In the genomic region with DNA sequence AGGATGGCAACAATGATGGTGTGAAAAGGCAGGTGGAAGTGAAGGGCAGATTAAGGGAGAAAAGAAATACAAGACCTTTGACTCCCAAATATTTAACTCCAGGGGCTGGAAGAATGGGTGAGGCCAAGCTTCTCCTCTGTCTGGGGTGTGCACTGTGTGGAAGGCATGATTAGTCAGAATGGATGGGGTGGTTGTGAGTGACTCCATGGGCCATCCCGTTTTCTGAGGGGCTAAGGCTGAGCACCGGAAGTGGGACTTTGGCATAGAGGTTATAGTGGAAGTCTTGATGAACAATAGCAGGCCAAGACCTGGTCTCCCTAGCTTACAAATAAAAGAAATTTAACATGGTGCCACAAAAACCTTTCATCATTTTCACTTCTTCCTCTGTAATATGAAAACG, we compare ENCODE assay signal across 21 cellular contexts. TPM values are rescaled to one million over a fixed set of nuclear protein-coding genes. Genes with fewer than 3 reads are reported as not detected.
DNase-seq lines count a peak whose midpoint lies in the region; ATAC-seq and TF ChIP-seq lines count a peak whose summit lies in the region.
"Had no signal": no experiment of that assay in that cellular context is flagged by ENCODE, and none has a peak within 500 bp of the region (broad histone marks: within the 10 kb centered on the region; RNA-seq: fewer than 3 reads in every experiment).

No MANE protein-coding gene starts in this region.

- DNase-seq in CD4-positive, alpha-beta memory T cell, result no peak
- no peak for DNase-seq in WTC11 (ENCODE audit: low spot score)
- peak; percentile 79 for DNase-seq in esophagus muscularis mucosa (ENCODE audit: extremely low spot score)
- DNase-seq in psoas muscle, result no peak
- no peak for DNase-seq in OCI-M1 (lab: John Stamatoyannopoulos, UW)
- DNase-seq: DMS153, H7, HFFc6, IMR-90, NCI-H1105, NCI-H146, NCI-H2029, NCI-H2227 treated with DMSO at 0.1 percent for 48 hours, NCI-H526 treated with DMSO at 0.1 percent for 48 hours, SHP77 treated with DMSO at 0.1 percent for 48 hours, T-helper 1 cell had no signal

- no peaks in the 10 kb centered on the region for H3K9me3 Mint-ChIP-seq in CD4-positive, alpha-beta memory T cell
- H3K9me3 Mint-ChIP-seq in WTC11, result no peaks in the 10 kb centered on the region
- H3K9me3 Mint-ChIP-seq: HFFc6 had no signal

- peaks cover 0 to 15% of the 10 kb centered on the region in 2 donors for H3K36me3 Mint-ChIP-seq in CD4-positive, alpha-beta memory T cell
- 0 out of 2 replicates have a peak, but pooled peaks cover 4% of the 10 kb centered on the region for H3K36me3 Mint-ChIP-seq in WTC11

- CTCF ChIA-PET in CD4-positive, alpha-beta memory T cell (lab: Charles Lee; ENCODE audit: partially characterized antibody), result interaction anchor here (0.6 to 2.7 kb wide), 3 partner anchors 9 to 114 kb away, joined by 5 to 17 read pairs (median 8); no protein-coding TSS in a partner anchor
- CTCF ChIA-PET in WTC11 (lab: Charles Lee), result interaction anchor here (1.9 kb wide), 1 partner anchor 9 kb away, joined by 8 read pairs; no protein-coding TSS in a partner anchor

- no peak for TF ChIP-seq EP300 in esophagus muscularis mucosa (IDR thresholded peaks at IDR 0.05)

- TF ChIP-seq CTCF in WTC11 (IDR thresholded peaks at IDR 0.05) (no peak), esophagus muscularis mucosa (IDR thresholded peaks at IDR 0.05) (no peak), psoas muscle (IDR thresholded peaks at IDR 0.05) (no peak)

- ATAC-seq in WTC11 (no peak), psoas muscle (no peak), HG03342 (IDR thresholded peaks at IDR 0.05; ENCODE audit: unreplicated experiment) (no peak), HG03571 (IDR thresholded peaks at IDR 0.05; ENCODE audit: unreplicated experiment) (no peak), GM19395 (IDR thresholded peaks at IDR 0.05; ENCODE audit: unreplicated experiment) (no peak)
- ATAC-seq: Panc1 had no signal

- no peak overlapping the region for H3K27ac ChIP-seq in CD4-positive, alpha-beta memory T cell (ENCODE audit: low read depth, low read length)
- H3K27ac ChIP-seq in esophagus muscularis mucosa (replicated peaks in 1 of 4) (no peak overlapping the region), psoas muscle (peak overlapping the region; percentile 34)
- H3K27ac ChIP-seq: BLaER1 had no signal

- intact Hi-C loops in CD4-positive, alpha-beta memory T cell (cut with micrococcal nuclease), result no loop called here
- intact Hi-C loops in esophagus muscularis mucosa (cut with DNase I) (no loop called here), psoas muscle (cut with DNase I) (no loop called here)

- POLR2A ChIA-PET in CD4-positive, alpha-beta memory T cell (lab: Charles Lee; ENCODE audit: partially characterized antibody), result interaction anchor here (1.0 to 2.4 kb wide), 3 partner anchors 9 to 94 kb away, joined by 3 to 14 read pairs (median 7); no protein-coding TSS in a partner anchor
- POLR2A ChIA-PET in WTC11 (lab: Charles Lee), result interaction anchor here (1.4 kb wide), 1 partner anchor 11 kb away, joined by 7 read pairs; no protein-coding TSS in a partner anchor

- H3K27ac Mint-ChIP-seq in CD4-positive, alpha-beta memory T cell, result peak overlapping the region in 4 of 7 donors; percentile 38 to 75 (median 48)
- peak overlapping the region; percentile 52; the same call in 1 of the 2 replicates for H3K27ac Mint-ChIP-seq in WTC11
- H3K27ac Mint-ChIP-seq: HFFc6 had no signal

- no peaks in the 10 kb centered on the region for H3K27me3 ChIP-seq in CD4-positive, alpha-beta memory T cell (ENCODE audit: insufficient read depth, low read length)
- H3K27me3 ChIP-seq in esophagus muscularis mucosa, result no peaks in the 10 kb centered on the region
- H3K27me3 ChIP-seq in psoas muscle (ENCODE audit: insufficient read depth in 3 of 3, low read length in 2 of 3), result no peaks in the 10 kb centered on the region
- H3K27me3 ChIP-seq: BLaER1 had no signal

- H3K4me1 ChIP-seq in CD4-positive, alpha-beta memory T cell (ENCODE audit: insufficient read depth, low read length), result peaks cover 66% of the 10 kb centered on the region
- H3K4me1 ChIP-seq in esophagus muscularis mucosa (peaks cover 0 to 4% (median 0%) of the 10 kb centered on the region in 4 donors), psoas muscle (peaks cover 40% of the 10 kb centered on the region)

- H3K36me3 ChIP-seq in CD4-positive, alpha-beta memory T cell (ENCODE audit: insufficient read depth, low read length), result no peaks in the 10 kb centered on the region
- H3K36me3 ChIP-seq in esophagus muscularis mucosa, result no peaks in the 10 kb centered on the region
- H3K36me3 ChIP-seq in psoas muscle (ENCODE audit: insufficient read depth in 1 of 2, low read depth in 1 of 2), result no peaks in the 10 kb centered on the region

- 83% methylated on average over 3 of the region's 3 CpGs for WGBS in esophagus muscularis mucosa
- 78 to 88% (median 80%) methylated on average over 3 of the region's 3 CpGs for WGBS in psoas muscle, 3 donors

- no peak overlapping the region for H3K4me3 Mint-ChIP-seq in CD4-positive, alpha-beta memory T cell
- H3K4me3 Mint-ChIP-seq in WTC11, result no peak overlapping the region
- H3K4me3 Mint-ChIP-seq: HFFc6 had no signal

- H3K9me3 ChIP-seq in CD4-positive, alpha-beta memory T cell (ENCODE audit: control insufficient read depth in 1 of 2, low read length in 2 of 2), result no peaks in the 10 kb centered on the region
- H3K9me3 ChIP-seq in esophagus muscularis mucosa (no peaks in the 10 kb centered on the region), psoas muscle (no peaks in the 10 kb centered on the region)
- H3K9me3 ChIP-seq: BLaER1 had no signal

- no peak overlapping the region for H3K4me3 ChIP-seq in CD4-positive, alpha-beta memory T cell (ENCODE audit: low read length in 2 of 2)
- H3K4me3 ChIP-seq in esophagus muscularis mucosa (no peak overlapping the region), psoas muscle (no peak overlapping the region)
- H3K4me3 ChIP-seq: BLaER1 had no signal

- H3K4me1 Mint-ChIP-seq in CD4-positive, alpha-beta memory T cell, result peaks cover 56 to 85% (median 68%) of the 10 kb centered on the region in 4 donors
- H3K4me1 Mint-ChIP-seq in WTC11, result peaks cover 78% of the 10 kb centered on the region

- TF ChIP-seq POLR2A in esophagus muscularis mucosa (IDR thresholded peaks at IDR 0.05; ENCODE audit: low read depth), result no peak

- H3K27me3 Mint-ChIP-seq in CD4-positive, alpha-beta memory T cell, result no peaks in the 10 kb centered on the region
- H3K27me3 Mint-ChIP-seq in WTC11 (ENCODE audit: low read depth), result no peaks in the 10 kb centered on the region

TF ChIP-seq in WTC11, 78 proteins besides CTCF, POLR2A, EP300 and RAD21:
- TF ChIP-seq ZBTB21 (CRISPR knock-in tag; IDR thresholded peaks at IDR 0.05; ENCODE audit: borderline replicate concordance), result no peak

RNA-seq across cellular contexts. Expression of a gene that starts 12.1 kb away (rescaled TPM):
- total RNA-seq in CD4-positive, alpha-beta memory T cell, result 10 to 100 TPM; 25.2 to 25.5 TPM
- polyA plus RNA-seq in CD4-positive, alpha-beta memory T cell, result 1 to 10 TPM; 1.3 to 5.3 TPM
- 29.2 to 30.2 TPM (median 30.0 TPM) in 3 replicates for total RNA-seq in WTC11 (2021)
- 1 to 10 TPM; 2.9 to 5.6 (median 4.2) TPM for total RNA-seq in esophagus muscularis mucosa
- total RNA-seq in psoas muscle, result 10 to 100 TPM in 3 of 4 donors, 1 to 10 TPM in 1; 8.8 to 16.8 (median 15.9) TPM
- 10 to 100 TPM in 1 of 3 donors, 1 to 10 TPM in 2; 4.8 to 15.3 (median 6.9) TPM for polyA plus RNA-seq in psoas muscle
